Comparison of ENCODE assay signal across 23 cellular contexts in the genomic region with DNA sequence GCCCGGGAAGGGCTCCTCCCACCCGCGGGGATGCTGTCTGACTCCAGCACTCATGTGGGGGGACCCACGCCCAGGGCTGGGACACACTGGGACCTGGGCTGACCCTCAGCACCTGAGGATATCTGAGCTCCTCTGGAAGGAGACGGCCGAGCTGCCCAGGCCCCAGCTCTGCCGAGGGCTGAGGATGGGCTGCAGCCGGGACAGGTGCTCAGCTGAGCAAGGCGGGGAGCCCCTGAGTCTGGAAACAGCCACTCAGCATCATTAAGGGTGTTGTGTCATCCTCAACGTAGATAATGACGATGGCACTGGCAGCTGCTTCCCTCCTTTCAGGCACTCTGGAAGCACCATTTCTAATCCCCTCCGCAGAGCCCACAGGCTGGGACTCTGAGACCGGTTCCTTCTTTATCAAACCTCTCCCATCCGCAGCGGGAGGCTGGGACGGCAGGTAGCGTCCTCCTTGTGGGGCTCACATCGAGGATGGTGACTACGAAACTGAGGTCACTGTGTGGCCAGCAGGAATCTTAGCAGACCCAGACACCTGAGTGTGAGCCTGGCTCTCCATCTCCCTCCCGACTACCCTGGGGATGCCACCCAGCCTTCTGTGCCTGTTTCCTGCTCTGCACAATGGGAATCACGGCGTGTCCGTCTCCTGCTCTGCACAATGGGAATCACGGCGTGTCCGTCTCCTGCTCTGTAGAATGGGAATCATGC. TPM values are rescaled to one million over a fixed set of nuclear protein-coding genes. Genes with fewer than 3 reads are reported as not detected.
A peak's percentile ranks its signal among the peaks of the same experiment; 100 is the strongest.
DNase-seq lines count a peak whose midpoint lies in the region; ATAC-seq and TF ChIP-seq lines count a peak whose summit lies in the region.
"Had no signal": no experiment of that assay in that cellular context is flagged by ENCODE, and none has a peak within 500 bp of the region (broad histone marks: within the 10 kb centered on the region; RNA-seq: fewer than 3 reads in every experiment).

No MANE protein-coding gene starts in this region.

- CTCF ChIA-PET in activated CD8-positive, alpha-beta T cell treated with anti-CD3 and anti-CD28 coated beads for 36 hours (lab: Charles Lee): no interaction called here
- CTCF ChIA-PET in activated CD8-positive, alpha-beta T cell treated with anti-CD3 and anti-CD28 coated beads, Interleukin-2, amount 10 ng/mL, durations not matched to agents 7 days and 5 days (lab: Charles Lee): no interaction called here

- POLR2A ChIA-PET in activated CD8-positive, alpha-beta T cell treated with anti-CD3 and anti-CD28 coated beads for 36 hours (lab: Charles Lee): no interaction called here
- POLR2A ChIA-PET in activated CD8-positive, alpha-beta T cell treated with anti-CD3 and anti-CD28 coated beads, Interleukin-2, amount 10 ng/mL, durations not matched to agents 7 days and 5 days (lab: Charles Lee): no interaction called here

- no peak overlapping the region for H3K27ac Mint-ChIP-seq in activated CD8-positive, alpha-beta T cell treated with anti-CD3 and anti-CD28 coated beads for 36 hours
- no peak overlapping the region for H3K27ac Mint-ChIP-seq in activated CD8-positive, alpha-beta T cell treated with anti-CD3 and anti-CD28 coated beads, Interleukin-2, amount 10 ng/mL, durations not matched to agents 7 days and 5 days
- no peak overlapping the region for H3K27ac Mint-ChIP-seq in endodermal cell
- no peak overlapping the region for H3K27ac Mint-ChIP-seq in type B pancreatic cell
- H3K27ac Mint-ChIP-seq: activated CD4-positive, alpha-beta T cell treated with anti-CD3 and anti-CD28 coated beads, Interleukin-2, amount 10 ng/mL, durations not matched to agents 7 days and 5 days; activated T-helper 2 cell treated with anti-CD3 and anti-CD28 coated beads, Interferon-gamma antibody, Interleukin-2, Interleukin-4, amounts not matched to agents 10 μg/mL and 5 μg/mL and 100 μg/mL, durations not matched to agents 14 hours and 24 hours and 36 hours; HFFc6; T-helper 17 cell had no signal

- H3K36me3 Mint-ChIP-seq in activated CD8-positive, alpha-beta T cell treated with anti-CD3 and anti-CD28 coated beads for 36 hours (ENCODE audit: low read depth): no peaks in the 10 kb centered on the region
- no peaks in the 10 kb centered on the region for H3K36me3 Mint-ChIP-seq in activated CD8-positive, alpha-beta T cell treated with anti-CD3 and anti-CD28 coated beads, Interleukin-2, amount 10 ng/mL, durations not matched to agents 7 days and 5 days (ENCODE audit: low read depth)
- H3K36me3 Mint-ChIP-seq in endodermal cell (ENCODE audit: low read depth) (no peaks in the 10 kb centered on the region), type B pancreatic cell (no peaks in the 10 kb centered on the region)

- intact Hi-C loops in activated CD8-positive, alpha-beta T cell treated with anti-CD3 and anti-CD28 coated beads for 36 hours (cut with micrococcal nuclease): no loop called here

- no peaks in the 10 kb centered on the region for H3K27me3 Mint-ChIP-seq in activated CD8-positive, alpha-beta T cell treated with anti-CD3 and anti-CD28 coated beads for 36 hours
- H3K27me3 Mint-ChIP-seq in activated CD8-positive, alpha-beta T cell treated with anti-CD3 and anti-CD28 coated beads, Interleukin-2, amount 10 ng/mL, durations not matched to agents 7 days and 5 days (ENCODE audit: low read depth): no peaks in the 10 kb centered on the region
- H3K27me3 Mint-ChIP-seq in endodermal cell (ENCODE audit: insufficient read depth): peaks cover 8% of the 10 kb centered on the region
- H3K27me3 Mint-ChIP-seq in type B pancreatic cell: peaks cover 12% of the 10 kb centered on the region
- H3K27me3 Mint-ChIP-seq: activated CD4-positive, alpha-beta T cell treated with anti-CD3 and anti-CD28 coated beads, Interleukin-2, amount 10 ng/mL, durations not matched to agents 7 days and 5 days; T-helper 17 cell had no signal

- H3K27ac ChIP-seq in endodermal cell (ENCODE audit: low read depth, low read length): no peak overlapping the region
- H3K27ac ChIP-seq: testis had no signal

- no peaks in the 10 kb centered on the region for H3K36me3 ChIP-seq in endodermal cell (ENCODE audit: control insufficient read depth, insufficient read depth, low read length)

- H3K4me3 Mint-ChIP-seq in activated CD8-positive, alpha-beta T cell treated with anti-CD3 and anti-CD28 coated beads for 36 hours: no peak overlapping the region
- H3K4me3 Mint-ChIP-seq in activated CD8-positive, alpha-beta T cell treated with anti-CD3 and anti-CD28 coated beads, Interleukin-2, amount 10 ng/mL, durations not matched to agents 7 days and 5 days: no peak overlapping the region
- H3K4me3 Mint-ChIP-seq in endodermal cell (no peak overlapping the region), type B pancreatic cell (no peak overlapping the region)
- H3K4me3 Mint-ChIP-seq: activated CD4-positive, alpha-beta T cell treated with anti-CD3 and anti-CD28 coated beads, Interleukin-2, amount 10 ng/mL, durations not matched to agents 7 days and 5 days; HFFc6; T-helper 17 cell had no signal

- H3K4me3 ChIP-seq in endodermal cell (ENCODE audit: low read length): no peak overlapping the region
- H3K4me3 ChIP-seq: K562, testis had no signal

- no peaks in the 10 kb centered on the region for H3K4me1 ChIP-seq in endodermal cell (ENCODE audit: control insufficient read depth, insufficient read depth, low read length)
- H3K4me1 ChIP-seq: testis had no signal

- 86 to 88% methylated on average over 17 to 26 of the region's 26 CpGs for WGBS in endodermal cell (ENCODE audit: insufficient coverage in 1 of 2, insufficient read length in 1 of 2), 2 experiments

- peak; percentile 22 for DNase-seq in activated CD8-positive, alpha-beta T cell treated with anti-CD3 and anti-CD28 coated beads for 36 hours
- DNase-seq in activated CD8-positive, alpha-beta T cell treated with anti-CD3 and anti-CD28 coated beads, Interleukin-2, amount 10 ng/mL, durations not matched to agents 7 days and 5 days: no peak
- DNase-seq in NCI-H2227 (lab: John Stamatoyannopoulos, UW; ENCODE audit: unreplicated experiment) (peak; percentile 61), endodermal cell (peak; percentile 50), type B pancreatic cell (ENCODE audit: extremely low spot score, unreplicated experiment) (peak; percentile 58), dermis blood vessel endothelial cell (no peak)
- DNase-seq: activated CD4-positive, alpha-beta T cell treated with anti-CD3 and anti-CD28 coated beads, Interleukin-2, amount 10 ng/mL, durations not matched to agents 7 days and 5 days; activated CD8-positive, alpha-beta memory T cell treated with anti-CD3 and anti-CD28 coated beads, Interleukin-2, amount 50 U/mL, for 4 hours; cerebellar nuclear complex; erythroblast; foreskin fibroblast; HFFc6; left ventricle myocardium superior; MV-4-11; NCI-H2081; NCI-H774; small intestine; stimulated activated naive CD4-positive, alpha-beta T cell; T-helper 17 cell; testis had no signal

- no peak overlapping the region for H3K9ac ChIP-seq in endodermal cell (ENCODE audit: extremely low read depth, low read length, poor library complexity, severe bottlenecking)

- no peaks in the 10 kb centered on the region for H3K9me3 ChIP-seq in endodermal cell (ENCODE audit: control insufficient read depth, low read length)
- H3K9me3 ChIP-seq: testis had no signal

- ATAC-seq in activated CD8-positive, alpha-beta T cell treated with anti-CD3 and anti-CD28 coated beads for 36 hours: no peak
- no peak for ATAC-seq in activated CD8-positive, alpha-beta T cell treated with anti-CD3 and anti-CD28 coated beads, Interleukin-2, amount 10 ng/mL, durations not matched to agents 7 days and 5 days
- no peak for ATAC-seq in GM21423 (IDR thresholded peaks at IDR 0.05; ENCODE audit: unreplicated experiment)
- ATAC-seq: K562, left ventricle myocardium superior, T-helper 17 cell had no signal

- peaks cover 14% of the 10 kb centered on the region for H3K4me1 Mint-ChIP-seq in activated CD8-positive, alpha-beta T cell treated with anti-CD3 and anti-CD28 coated beads for 36 hours (ENCODE audit: low read depth)
- peaks cover 3% of the 10 kb centered on the region for H3K4me1 Mint-ChIP-seq in activated CD8-positive, alpha-beta T cell treated with anti-CD3 and anti-CD28 coated beads, Interleukin-2, amount 10 ng/mL, durations not matched to agents 7 days and 5 days (ENCODE audit: low read depth)
- H3K4me1 Mint-ChIP-seq in endodermal cell: peaks cover 14% of the 10 kb centered on the region
- H3K4me1 Mint-ChIP-seq in type B pancreatic cell (ENCODE audit: unreplicated experiment): no peaks in the 10 kb centered on the region

- peaks cover 3% of the 10 kb centered on the region for H3K9me3 Mint-ChIP-seq in activated CD8-positive, alpha-beta T cell treated with anti-CD3 and anti-CD28 coated beads for 36 hours
- no peaks in the 10 kb centered on the region for H3K9me3 Mint-ChIP-seq in activated CD8-positive, alpha-beta T cell treated with anti-CD3 and anti-CD28 coated beads, Interleukin-2, amount 10 ng/mL, durations not matched to agents 7 days and 5 days (ENCODE audit: insufficient read depth)
- H3K9me3 Mint-ChIP-seq in endodermal cell: peaks cover 5% of the 10 kb centered on the region
- H3K9me3 Mint-ChIP-seq in type B pancreatic cell: peaks cover 5% of the 10 kb centered on the region

- no peak for TF ChIP-seq CTCF in activated CD8-positive, alpha-beta T cell treated with anti-CD3 and anti-CD28 coated beads for 36 hours (IDR thresholded peaks at IDR 0.05)
- TF ChIP-seq CTCF in endodermal cell (conservative IDR thresholded peaks at IDR 0.05) (no peak), type B pancreatic cell (conservative IDR thresholded peaks at IDR 0.05) (no peak)

- peaks cover 4% of the 10 kb centered on the region for H3K27me3 ChIP-seq in endodermal cell (ENCODE audit: control insufficient read depth, insufficient read depth, low read length, poor library complexity, severe bottlenecking)
- H3K27me3 ChIP-seq: testis had no signal

RNA-seq across cellular contexts. Expression of a gene that starts 26.7 kb away (rescaled TPM):
- total RNA-seq in activated CD8-positive, alpha-beta T cell treated with anti-CD3 and anti-CD28 coated beads for 36 hours: 10 to 100 TPM; 47.6 to 49.3 TPM
- total RNA-seq in activated CD8-positive, alpha-beta T cell treated with anti-CD3 and anti-CD28 coated beads, Interleukin-2, amount 10 ng/mL, durations not matched to agents 7 days and 5 days: 10 to 100 TPM; 50.4 to 53.6 TPM
- total RNA-seq in endodermal cell (10 to 100 TPM; 50.0 to 52.3 TPM), type B pancreatic cell (ENCODE audit: low replicate concordance) (46.3 and 59.3 TPM in 2 replicates), dermis blood vessel endothelial cell (16.9 and 20.6 TPM in 2 replicates)
- polyA plus RNA-seq in endodermal cell (2013, experiment 1 of 2): 50.9 TPM
- 45.1 TPM for polyA plus RNA-seq in endodermal cell (2013, experiment 2 of 2)

Comparison
In these comparisons a context has a peak if more than half of its experiments do, and no peak if none do; other contexts are left out.
1. DNase-seq: peak in activated CD8-positive, alpha-beta T cell treated with anti-CD3 and anti-CD28 coated beads for 36 hours (single experiment), NCI-H2227 (single experiment), endodermal cell (single experiment) and type B pancreatic cell (single experiment); none in activated CD8-positive, alpha-beta T cell treated with anti-CD3 and anti-CD28 coated beads, Interleukin-2, amount 10 ng/mL, durations not matched to agents 7 days and 5 days (single experiment) and dermis blood vessel endothelial cell (single experiment).